In the genomic region with DNA sequence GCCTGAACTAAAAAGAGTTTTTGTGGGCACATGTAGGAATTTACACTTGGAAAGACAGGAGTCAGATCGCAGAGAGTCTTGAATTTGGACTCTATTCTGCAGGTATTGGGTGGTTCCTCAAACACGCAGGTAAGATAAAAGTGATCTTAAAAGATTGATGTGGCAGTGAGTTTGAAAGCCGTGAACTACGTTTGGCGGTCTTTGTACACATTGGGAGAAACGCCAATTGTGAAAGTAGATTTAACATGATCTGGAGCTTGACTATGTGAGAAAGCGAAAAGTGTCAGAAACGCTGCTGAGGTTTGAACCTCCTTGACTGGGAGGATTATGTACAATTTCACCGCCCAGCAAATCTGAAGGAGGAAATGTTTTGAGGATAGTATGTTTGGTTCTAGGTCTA, we compare ENCODE assay signal across 10 cellular contexts. TPM values are rescaled to one million over a fixed set of nuclear protein-coding genes. Genes with fewer than 3 reads are reported as not detected.
DNase-seq lines count a peak whose midpoint lies in the region; ATAC-seq and TF ChIP-seq lines count a peak whose summit lies in the region.
"Had no signal": no experiment of that assay in that cellular context is flagged by ENCODE, and none has a peak within 500 bp of the region (broad histone marks: within the 10 kb centered on the region; RNA-seq: fewer than 3 reads in every experiment).

No MANE protein-coding gene starts in this region.

- peak overlapping the region in 1 of 3 donors; percentile 94 for H3K4me3 ChIP-seq in breast epithelium
- peak overlapping the region; percentile 94 for H3K4me3 ChIP-seq in iPS-18a (ENCODE audit: low read length)
- H3K4me3 ChIP-seq in thymus (ENCODE audit: low read length) = peak overlapping the region; percentile 59

- ATAC-seq in activated B cell treated with CpG ODN at 0.5 μM for 24 hours (ENCODE audit: low read depth) (no peak), left lobe of liver (no peak), GM19324 (IDR thresholded peaks at IDR 0.05; ENCODE audit: low FRiP score, unreplicated experiment) (no peak)

- H3K27ac Mint-ChIP-seq in MCF 10A (ENCODE audit: low read depth, unreplicated experiment) (peak overlapping the region; percentile 99), activated B cell treated with CpG ODN at 0.5 μM for 24 hours (no peak overlapping the region)

- intact Hi-C loops in MCF 10A (cut with micrococcal nuclease) = loop anchor here (2.0 kb wide), 2 partner anchors 23 to 49 kb away; no protein-coding TSS in a partner anchor
- intact Hi-C loops in breast epithelium (cut with DNase I; ENCODE audit: low total_unique reads) = no loop called here
- intact Hi-C loops in activated B cell treated with CpG ODN at 0.5 μM for 24 hours (cut with micrococcal nuclease) = loop anchor here (2.0 to 10.0 kb wide), 6 partner anchors 27 to 705 kb away; a partner anchor contains a TSS

- H3K4me1 Mint-ChIP-seq in MCF 10A (ENCODE audit: insufficient read depth, unreplicated experiment) = peaks cover 27% of the 10 kb centered on the region
- H3K4me1 Mint-ChIP-seq in activated B cell treated with CpG ODN at 0.5 μM for 24 hours = peaks cover 31% of the 10 kb centered on the region

- CTCF ChIA-PET in MCF 10A (lab: Yijun Ruan, JAX) (interaction anchor here (0.9 to 2.7 kb wide), 6 partner anchors 24 to 249 kb away, joined by 3 to 22 read pairs (median 5); a partner anchor contains a TSS), activated B cell treated with CpG ODN at 0.5 μM for 24 hours (lab: Charles Lee) (interaction anchor here (1.0 kb wide), 1 partner anchor 212 kb away, joined by 5 read pairs; no protein-coding TSS in a partner anchor)

- POLR2A ChIA-PET in MCF 10A (lab: Yijun Ruan, JAX) = interaction anchor here (0.9 to 5.8 kb wide), 10 partner anchors 9 to 248 kb away, joined by 3 to 116 read pairs (median 4); a partner anchor contains a TSS
- POLR2A ChIA-PET in activated B cell treated with CpG ODN at 0.5 μM for 24 hours (lab: Charles Lee) = interaction anchor here (1.0 to 1.1 kb wide), 2 partner anchors 131 to 508 kb away, joined by 5 to 6 read pairs; a partner anchor contains a TSS

- peaks cover 3 to 6% of the 10 kb centered on the region in 2 donors for H3K4me1 ChIP-seq in breast epithelium
- peaks cover 14% of the 10 kb centered on the region for H3K4me1 ChIP-seq in iPS-18a (ENCODE audit: control insufficient read depth, low read depth, low read length)
- H3K4me1 ChIP-seq in thymus (ENCODE audit: control insufficient read depth, insufficient read depth, low read length) = peaks cover 20% of the 10 kb centered on the region

- no peaks in the 10 kb centered on the region for H3K27me3 Mint-ChIP-seq in MCF 10A (ENCODE audit: insufficient read depth, unreplicated experiment)
- H3K27me3 Mint-ChIP-seq in activated B cell treated with CpG ODN at 0.5 μM for 24 hours = no peaks in the 10 kb centered on the region

- H3K36me3 Mint-ChIP-seq in MCF 10A (ENCODE audit: insufficient read depth, unreplicated experiment) (no peaks in the 10 kb centered on the region), activated B cell treated with CpG ODN at 0.5 μM for 24 hours (ENCODE audit: low read depth) (peaks cover 11% of the 10 kb centered on the region)

- no peaks in the 10 kb centered on the region for H3K27me3 ChIP-seq in breast epithelium
- no peaks in the 10 kb centered on the region for H3K27me3 ChIP-seq in iPS-18a (ENCODE audit: control insufficient read depth, insufficient read depth, low read length)
- no peaks in the 10 kb centered on the region for H3K27me3 ChIP-seq in thymus (ENCODE audit: control insufficient read depth, insufficient read depth)
- H3K27me3 ChIP-seq: BE2C had no signal

- H3K9me3 ChIP-seq in breast epithelium (no peaks in the 10 kb centered on the region), iPS-18a (ENCODE audit: control insufficient read depth, low read depth, low read length) (no peaks in the 10 kb centered on the region), thymus (ENCODE audit: control insufficient read depth) (no peaks in the 10 kb centered on the region)
- H3K9me3 ChIP-seq: BE2C had no signal

- DNase-seq in MCF 10A (ENCODE audit: unreplicated experiment) (no peak), breast epithelium (ENCODE audit: low spot score in 2 of 2) (no peak), activated B cell treated with CpG ODN at 0.5 μM for 24 hours (no peak), kidney glomerular epithelial cell (lab: John Stamatoyannopoulos, UW) (no peak), left lobe of liver (ENCODE audit: low spot score) (no peak)
- DNase-seq: BE2C, NCI-H226 had no signal

- H3K27ac ChIP-seq in breast epithelium = no peak overlapping the region
- H3K27ac ChIP-seq in iPS-18a (ENCODE audit: low read length) = no peak overlapping the region
- no peak overlapping the region for H3K27ac ChIP-seq in thymus (ENCODE audit: low read depth)

- TF ChIP-seq POLR2A in breast epithelium (IDR thresholded peaks at IDR 0.05) = no peak

- WGBS in thymus = 85% methylated on average over 9 of the region's 9 CpGs

- no peak overlapping the region for H3K9ac ChIP-seq in iPS-18a (ENCODE audit: low read length)

- H3K9me3 Mint-ChIP-seq in MCF 10A (ENCODE audit: unreplicated experiment) (no peaks in the 10 kb centered on the region), activated B cell treated with CpG ODN at 0.5 μM for 24 hours (no peaks in the 10 kb centered on the region)

- TF ChIP-seq CTCF in MCF 10A (IDR thresholded peaks at IDR 0.05; ENCODE audit: unreplicated experiment) = no peak
- TF ChIP-seq CTCF in breast epithelium (IDR thresholded peaks at IDR 0.05) = no peak
- TF ChIP-seq CTCF in activated B cell treated with CpG ODN at 0.5 μM for 24 hours (IDR thresholded peaks at IDR 0.05) = no peak

- H3K36me3 ChIP-seq in breast epithelium (no peaks in the 10 kb centered on the region), iPS-18a (ENCODE audit: control insufficient read depth, low read depth, low read length) (no peaks in the 10 kb centered on the region), thymus (ENCODE audit: control insufficient read depth, insufficient read depth) (no peaks in the 10 kb centered on the region)
- H3K36me3 ChIP-seq: BE2C had no signal

- H3K4me3 Mint-ChIP-seq in MCF 10A (ENCODE audit: unreplicated experiment) (peak overlapping the region; percentile 94), activated B cell treated with CpG ODN at 0.5 μM for 24 hours (peak overlapping the region; percentile 96)

- BruUV-seq in MCF 10A (replicated peaks; lab: Mats Ljungman, UMichigan) = no TSS peak

RNA-seq across cellular contexts. Expression of a gene that starts 1.5 kb away (rescaled TPM):
- total RNA-seq in MCF 10A (2022) (37.5 and 38.6 TPM in 2 replicates), breast epithelium (10 to 100 TPM; 48.5 to 85.5 (median 57.4) TPM), activated B cell treated with CpG ODN at 0.5 μM for 24 hours (27.9 and 31.6 TPM in 2 replicates), left lobe of liver (37.6 TPM)
- 49.7 TPM for polyA plus RNA-seq in thymus
